22 cellular contexts compared by ENCODE assay signal in the genomic region with DNA sequence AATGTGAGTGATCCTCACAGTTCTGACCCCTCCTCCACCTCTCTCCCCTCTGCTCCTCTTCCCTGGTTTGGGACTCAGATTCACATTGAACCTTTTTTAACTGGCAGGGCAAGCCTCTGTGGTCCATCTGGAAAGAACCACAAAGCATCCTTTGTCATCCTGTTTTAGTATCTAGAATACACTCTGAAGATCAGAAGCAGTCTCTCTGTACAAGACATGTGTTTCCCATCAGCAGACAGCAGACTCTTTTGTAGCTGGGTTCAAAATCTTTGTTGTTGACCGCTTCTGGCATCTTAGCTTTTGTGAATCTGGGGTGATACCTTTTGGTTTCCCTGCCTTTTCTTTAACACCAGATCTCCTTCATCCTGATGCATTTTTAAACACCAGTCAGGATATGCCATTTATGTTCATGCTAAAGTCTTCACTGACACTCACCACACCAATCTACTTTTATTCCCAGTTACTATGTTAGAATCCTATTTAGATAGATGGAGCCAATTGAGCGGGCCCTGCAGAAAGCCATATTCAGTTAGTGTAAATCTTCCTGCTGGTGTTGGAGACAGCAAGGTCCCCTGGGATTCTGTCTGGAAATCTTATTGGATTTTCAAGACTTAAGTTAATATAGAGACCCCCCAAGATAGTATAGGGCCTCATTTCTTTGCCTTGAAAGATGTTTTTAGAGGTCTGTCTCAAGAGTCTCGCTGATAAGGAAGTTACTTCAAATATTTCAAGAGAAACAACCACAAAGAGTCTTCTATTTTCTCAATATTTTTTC. TPM values are rescaled to one million over a fixed set of nuclear protein-coding genes. Genes with fewer than 3 reads are reported as not detected.
DNase-seq lines count a peak whose midpoint lies in the region; ATAC-seq, FAIRE-seq and TF ChIP-seq lines count a peak whose summit lies in the region.
"Had no signal": no experiment of that assay in that cellular context is flagged by ENCODE, and none has a peak within 500 bp of the region (broad histone marks: within the 10 kb centered on the region; RNA-seq: fewer than 3 reads in every experiment).

No MANE protein-coding gene starts in this region.

- no peak overlapping the region for H3K9ac ChIP-seq in kidney (ENCODE audit: low read length in 2 of 2)

- no peaks in the 10 kb centered on the region for H3K36me3 ChIP-seq in kidney (ENCODE audit: control insufficient read depth in 1 of 2, insufficient read depth in 2 of 2, low read length in 2 of 2)
- H3K36me3 ChIP-seq: MG63 had no signal

- peak; percentile 1 for DNase-seq in NCI-H69 (lab: John Stamatoyannopoulos, UW)
- no peak for DNase-seq in mesothelial cell of epicardium (ENCODE audit: low spot score in 2 of 2, unreplicated experiment in 2 of 2)
- peak in 4 of 49 donors; percentile 6 to 31 (median 8) for DNase-seq in substantia nigra (lab: John Stamatoyannopoulos, UW)
- no peak for DNase-seq in kidney
- DNase-seq: HFFc6, IMR-90, Karpas-422, MG63, NCI-H1092 treated with DMSO at 0.1 percent for 48 hours, NCI-H1694, NCI-H2107, NCI-H226, NCI-H524 treated with DMSO at 0.1 percent for 48 hours, OCI-M1, RPMI8226, SIG-M5 had no signal

- TF ChIP-seq CTCF in brain (conservative IDR thresholded peaks at IDR 0.05) (no peak), mesothelial cell of epicardium (IDR thresholded peaks at IDR 0.05; ENCODE audit: unreplicated experiment) (no peak), kidney (IDR thresholded peaks at IDR 0.05; ENCODE audit: borderline replicate concordance, extremely low read depth, insufficient read depth) (no peak)

- H3K27ac Mint-ChIP-seq in brain = peak overlapping the region in 3 of 5 experiments; percentile 14 to 63 (median 19)
- peak overlapping the region; percentile 65 for H3K27ac Mint-ChIP-seq in mesothelial cell of epicardium
- H3K27ac Mint-ChIP-seq: HFFc6 had no signal

- no peak overlapping the region for H3K4me3 Mint-ChIP-seq in brain
- H3K4me3 Mint-ChIP-seq in mesothelial cell of epicardium = no peak overlapping the region
- H3K4me3 Mint-ChIP-seq: CD14-positive monocyte, HFFc6 had no signal

- H3K9me3 ChIP-seq in kidney (ENCODE audit: control insufficient read depth in 1 of 2, low read length in 2 of 2) = no peaks in the 10 kb centered on the region
- H3K9me3 ChIP-seq: A549, MG63 had no signal

- intact Hi-C loops in kidney (cut with DNase I) = no loop called here

- ATAC-seq in GM18868 (IDR thresholded peaks at IDR 0.05; ENCODE audit: unreplicated experiment) (no peak), HG02981 (IDR thresholded peaks at IDR 0.05; ENCODE audit: unreplicated experiment) (no peak)
- ATAC-seq: A549 had no signal

- peaks cover 24% of the 10 kb centered on the region for H3K4me1 Mint-ChIP-seq in brain
- H3K4me1 Mint-ChIP-seq in mesothelial cell of epicardium = peaks cover 26% of the 10 kb centered on the region

- H3K27me3 Mint-ChIP-seq in brain (peaks cover 5% of the 10 kb centered on the region), mesothelial cell of epicardium (ENCODE audit: low read depth) (no peaks in the 10 kb centered on the region)

- no peak overlapping the region for H3K4me3 ChIP-seq in kidney (ENCODE audit: low read length in 2 of 2)
- H3K4me3 ChIP-seq: A549, MG63 had no signal

- FAIRE-seq in kidney (lab: Jason Lieb, UNC) = no peak
- FAIRE-seq: A549, H54 had no signal

- peak overlapping the region; percentile 73 for H3K27ac ChIP-seq in substantia nigra (ENCODE audit: low read depth, low read length, poor library complexity, severe bottlenecking)
- no peak overlapping the region for H3K27ac ChIP-seq in kidney (ENCODE audit: low read depth in 2 of 2, low read length in 2 of 2)
- H3K27ac ChIP-seq: A549 had no signal

- no peaks in the 10 kb centered on the region for H3K4me1 ChIP-seq in kidney (ENCODE audit: control insufficient read depth in 1 of 2, insufficient read depth in 1 of 2, low read depth in 1 of 2, low read length in 2 of 2)
- H3K4me1 ChIP-seq: A549 had no signal

- no peaks in the 10 kb centered on the region for H3K36me3 Mint-ChIP-seq in brain
- H3K36me3 Mint-ChIP-seq in mesothelial cell of epicardium = peaks cover 9% of the 10 kb centered on the region

- H3K9me3 Mint-ChIP-seq in brain (no peaks in the 10 kb centered on the region), mesothelial cell of epicardium (no peaks in the 10 kb centered on the region)

RNA-seq across cellular contexts. Expression of gene ST6GALNAC3, which starts 51.1 kb away (rescaled TPM):
- polyA plus RNA-seq in brain (ENCODE audit: insufficient read depth, low read depth, low replicate concordance) (3.5 TPM), kidney (ENCODE audit: insufficient read depth, low read depth, low replicate concordance) (8.8 TPM)
- total RNA-seq in mesothelial cell of epicardium (62.3 to 64.8 TPM (median 64.6 TPM) in 3 replicates), kidney (15.8 TPM)
